In the genomic region with DNA sequence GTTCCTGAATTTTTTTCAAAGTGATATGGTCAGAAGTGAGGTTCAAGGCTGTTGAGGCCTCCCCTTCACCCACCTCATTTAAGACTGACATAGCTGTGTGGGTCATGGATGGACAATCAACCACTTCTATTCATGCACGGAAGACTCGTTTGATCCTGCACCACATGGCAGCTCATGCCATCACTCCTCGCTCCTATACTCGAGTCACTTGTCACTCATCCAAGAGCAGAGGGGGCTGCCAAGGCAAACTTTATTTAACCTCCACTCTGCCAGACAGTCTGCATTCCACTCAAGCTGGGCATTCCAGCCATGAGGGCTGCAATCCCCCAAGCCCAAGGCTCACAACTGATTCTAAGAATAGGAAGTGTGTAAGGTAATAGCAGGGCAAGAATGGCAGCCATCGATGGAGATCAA, we compare ENCODE assay signal across 16 cellular contexts. TPM values are rescaled to one million over a fixed set of nuclear protein-coding genes. Genes with fewer than 3 reads are reported as not detected.
DNase-seq lines count a peak whose midpoint lies in the region; ATAC-seq and TF ChIP-seq lines count a peak whose summit lies in the region.
"Had no signal": no experiment of that assay in that cellular context is flagged by ENCODE, and none has a peak within 500 bp of the region (broad histone marks: within the 10 kb centered on the region; RNA-seq: fewer than 3 reads in every experiment).

No MANE protein-coding gene starts in this region.

- H3K4me3 ChIP-seq in ascending aorta = no peak overlapping the region
- H3K4me3 ChIP-seq in tibial artery = no peak overlapping the region
- no peak overlapping the region for H3K4me3 ChIP-seq in CD4-positive, alpha-beta memory T cell (ENCODE audit: low read length in 2 of 2)
- H3K4me3 ChIP-seq: prostate gland had no signal

- H3K27me3 ChIP-seq in ascending aorta (no peaks in the 10 kb centered on the region), tibial artery (no peaks in the 10 kb centered on the region)
- no peaks in the 10 kb centered on the region for H3K27me3 ChIP-seq in CD4-positive, alpha-beta memory T cell (ENCODE audit: insufficient read depth, low read length)

- H3K4me1 ChIP-seq in ascending aorta = peaks cover 0 to 33% of the 10 kb centered on the region in 2 donors
- peaks cover 0 to 65% (median 30%) of the 10 kb centered on the region in 4 donors for H3K4me1 ChIP-seq in tibial artery
- H3K4me1 ChIP-seq in CD4-positive, alpha-beta memory T cell (ENCODE audit: insufficient read depth, low read length) = no peaks in the 10 kb centered on the region
- H3K4me1 ChIP-seq: prostate gland had no signal

- intact Hi-C loops in ascending aorta (cut with DNase I) = no loop called here
- intact Hi-C loops in tibial artery (cut with DNase I; ENCODE audit: low total_unique reads) = no loop called here
- intact Hi-C loops in CD4-positive, alpha-beta memory T cell (cut with micrococcal nuclease) = no loop called here

- no peak for DNase-seq in activated naive CD8-positive, alpha-beta T cell treated with anti-CD3 and anti-CD28 coated beads, Interleukin-2, amount 50 U/mL, for 24 hours
- no peak for DNase-seq in activated naive CD8-positive, alpha-beta T cell treated with anti-CD3 and anti-CD28 coated beads for 36 hours
- DNase-seq in ascending aorta (ENCODE audit: low spot score in 2 of 2) (peak in 1 of 2 donors; percentile 85), kidney tubule cell (ENCODE audit: low spot score) (peak; percentile 68), tibial artery (peak in 1 of 2 donors; percentile 74), COLO829 (ENCODE audit: low spot score) (no peak)
- DNase-seq in CD4-positive, alpha-beta memory T cell = no peak
- DNase-seq: activated CD4-positive, CD25-positive, alpha-beta regulatory T cell; activated CD8-positive, alpha-beta memory T cell treated with anti-CD3 and anti-CD28 coated beads, Interleukin-2, amount 10 ng/mL, durations not matched to agents 7 days and 5 days; foreskin fibroblast; GOT3; NCI-H146; T-helper 1 cell had no signal

- H3K27ac ChIP-seq in ascending aorta (peak overlapping the region; percentile 67 to 80), tibial artery (peak overlapping the region; percentile 54 to 71)
- H3K27ac ChIP-seq in CD4-positive, alpha-beta memory T cell (ENCODE audit: low read depth, low read length) = no peak overlapping the region
- H3K27ac ChIP-seq: prostate gland had no signal

- peaks cover 24% of the 10 kb centered on the region for H3K36me3 Mint-ChIP-seq in activated naive CD8-positive, alpha-beta T cell treated with anti-CD3 and anti-CD28 coated beads, Interleukin-2, amount 50 U/mL, for 24 hours (ENCODE audit: low read depth)
- H3K36me3 Mint-ChIP-seq in activated naive CD8-positive, alpha-beta T cell treated with anti-CD3 and anti-CD28 coated beads for 36 hours = peaks cover 12% of the 10 kb centered on the region
- H3K36me3 Mint-ChIP-seq in CD4-positive, alpha-beta memory T cell = peaks cover 54 to 95% of the 10 kb centered on the region in 2 donors

- peaks cover 35 to 55% of the 10 kb centered on the region in 2 donors for H3K36me3 ChIP-seq in ascending aorta
- H3K36me3 ChIP-seq in tibial artery = peaks cover 34 to 50% (median 43%) of the 10 kb centered on the region in 3 donors
- H3K36me3 ChIP-seq in CD4-positive, alpha-beta memory T cell (ENCODE audit: insufficient read depth, low read length) = peaks cover 57% of the 10 kb centered on the region

- CTCF ChIA-PET in CD4-positive, alpha-beta memory T cell (lab: Charles Lee; ENCODE audit: partially characterized antibody) = interaction anchor here (0.9 to 4.4 kb wide), 3 partner anchors 12 to 20 kb away, joined by 3 to 18 read pairs (median 6); no protein-coding TSS in a partner anchor

- ATAC-seq in activated naive CD8-positive, alpha-beta T cell treated with anti-CD3 and anti-CD28 coated beads, Interleukin-2, amount 50 U/mL, for 24 hours = peak; percentile 59
- ATAC-seq in GM18498 (IDR thresholded peaks at IDR 0.05; ENCODE audit: unreplicated experiment) = no peak
- ATAC-seq: activated CD8-positive, alpha-beta memory T cell treated with anti-CD3 and anti-CD28 coated beads, Interleukin-2, amount 10 ng/mL, durations not matched to agents 7 days and 5 days had no signal

- POLR2A ChIA-PET in CD4-positive, alpha-beta memory T cell (lab: Charles Lee; ENCODE audit: partially characterized antibody) = no interaction called here

- no peaks in the 10 kb centered on the region for H3K27me3 Mint-ChIP-seq in activated naive CD8-positive, alpha-beta T cell treated with anti-CD3 and anti-CD28 coated beads, Interleukin-2, amount 50 U/mL, for 24 hours
- H3K27me3 Mint-ChIP-seq in activated naive CD8-positive, alpha-beta T cell treated with anti-CD3 and anti-CD28 coated beads for 36 hours = no peaks in the 10 kb centered on the region
- no peaks in the 10 kb centered on the region for H3K27me3 Mint-ChIP-seq in CD4-positive, alpha-beta memory T cell
- H3K27me3 Mint-ChIP-seq: activated CD8-positive, alpha-beta memory T cell treated with anti-CD3 and anti-CD28 coated beads, Interleukin-2, amount 10 ng/mL, durations not matched to agents 7 days and 5 days; central memory CD8-positive, alpha-beta T cell had no signal

- peak overlapping the region; percentile 68 for H3K27ac Mint-ChIP-seq in activated naive CD8-positive, alpha-beta T cell treated with anti-CD3 and anti-CD28 coated beads, Interleukin-2, amount 50 U/mL, for 24 hours
- no peak overlapping the region for H3K27ac Mint-ChIP-seq in activated naive CD8-positive, alpha-beta T cell treated with anti-CD3 and anti-CD28 coated beads for 36 hours
- peak overlapping the region in 1 of 7 donors; percentile 82 for H3K27ac Mint-ChIP-seq in CD4-positive, alpha-beta memory T cell
- H3K27ac Mint-ChIP-seq: activated CD8-positive, alpha-beta memory T cell treated with anti-CD3 and anti-CD28 coated beads, Interleukin-2, amount 10 ng/mL, durations not matched to agents 7 days and 5 days had no signal

- peaks cover 14% of the 10 kb centered on the region for H3K4me1 Mint-ChIP-seq in activated naive CD8-positive, alpha-beta T cell treated with anti-CD3 and anti-CD28 coated beads, Interleukin-2, amount 50 U/mL, for 24 hours
- H3K4me1 Mint-ChIP-seq in activated naive CD8-positive, alpha-beta T cell treated with anti-CD3 and anti-CD28 coated beads for 36 hours = peaks cover 7% of the 10 kb centered on the region
- peaks cover 0 to 3% (median 0%) of the 10 kb centered on the region in 4 donors for H3K4me1 Mint-ChIP-seq in CD4-positive, alpha-beta memory T cell
- H3K4me1 Mint-ChIP-seq: activated CD8-positive, alpha-beta memory T cell treated with anti-CD3 and anti-CD28 coated beads, Interleukin-2, amount 10 ng/mL, durations not matched to agents 7 days and 5 days; central memory CD8-positive, alpha-beta T cell had no signal

- no peaks in the 10 kb centered on the region for H3K9me3 ChIP-seq in ascending aorta
- H3K9me3 ChIP-seq in tibial artery = no peaks in the 10 kb centered on the region
- H3K9me3 ChIP-seq in CD4-positive, alpha-beta memory T cell (ENCODE audit: control insufficient read depth in 1 of 2, low read length in 2 of 2) = no peaks in the 10 kb centered on the region
- H3K9me3 ChIP-seq: prostate gland had no signal

- TF ChIP-seq CTCF in ascending aorta (IDR thresholded peaks at IDR 0.05) (no peak), tibial artery (IDR thresholded peaks at IDR 0.05) (no peak)

- H3K9me3 Mint-ChIP-seq in activated naive CD8-positive, alpha-beta T cell treated with anti-CD3 and anti-CD28 coated beads, Interleukin-2, amount 50 U/mL, for 24 hours = no peaks in the 10 kb centered on the region
- no peaks in the 10 kb centered on the region for H3K9me3 Mint-ChIP-seq in activated naive CD8-positive, alpha-beta T cell treated with anti-CD3 and anti-CD28 coated beads for 36 hours
- H3K9me3 Mint-ChIP-seq in CD4-positive, alpha-beta memory T cell = no peaks in the 10 kb centered on the region
- H3K9me3 Mint-ChIP-seq: central memory CD8-positive, alpha-beta T cell had no signal

- no peak overlapping the region for H3K4me3 Mint-ChIP-seq in activated naive CD8-positive, alpha-beta T cell treated with anti-CD3 and anti-CD28 coated beads, Interleukin-2, amount 50 U/mL, for 24 hours
- no peak overlapping the region for H3K4me3 Mint-ChIP-seq in activated naive CD8-positive, alpha-beta T cell treated with anti-CD3 and anti-CD28 coated beads for 36 hours
- no peak overlapping the region for H3K4me3 Mint-ChIP-seq in CD4-positive, alpha-beta memory T cell
- H3K4me3 Mint-ChIP-seq: activated CD8-positive, alpha-beta memory T cell treated with anti-CD3 and anti-CD28 coated beads, Interleukin-2, amount 10 ng/mL, durations not matched to agents 7 days and 5 days; central memory CD8-positive, alpha-beta T cell had no signal

RNA-seq across cellular contexts. Expression of a gene that starts 34.1 kb away (rescaled TPM):
- 10 to 100 TPM; 24.8 to 27.0 TPM for total RNA-seq in activated naive CD8-positive, alpha-beta T cell treated with anti-CD3 and anti-CD28 coated beads for 36 hours
- total RNA-seq in ascending aorta = 137 TPM
- 10 to 100 TPM; 84.1 to 94.2 TPM for total RNA-seq in CD4-positive, alpha-beta memory T cell
- polyA plus RNA-seq in CD4-positive, alpha-beta memory T cell = 10 to 100 TPM; 21.4 to 30.2 TPM
